In genomic region chr5:122895141-122895540, GRCh38 we compare ENCODE assay signal across 2 cellular contexts.
A peak's percentile ranks its signal among the peaks of the same experiment; 100 is the strongest.
TF ChIP-seq lines count a peak whose summit lies in the region.

No MANE protein-coding gene starts in this region.

TF ChIP-seq in HepG2, 621 proteins besides CTCF, POLR2A, EP300 and RAD21:
- TF ChIP-seq ZBTB8A (CRISPR knock-in tag; IDR thresholded peaks at IDR 0.05; ENCODE audit: borderline replicate concordance, low read depth) (no peak), IKZF4 (CRISPR knock-in tag; IDR thresholded peaks at IDR 0.05; ENCODE audit: borderline replicate concordance, low read depth, not compliant biosample characterization) (no peak), PRDM4 (CRISPR knock-in tag; IDR thresholded peaks at IDR 0.05; ENCODE audit: borderline replicate concordance) (no peak), NKX3-1 (CRISPR knock-in tag; IDR thresholded peaks at IDR 0.05) (no peak), NR2F1 (CRISPR knock-in tag; IDR thresholded peaks at IDR 0.05) (no peak), ATF7 (IDR thresholded peaks at IDR 0.05) (peak; percentile 65), ATF7 (CRISPR knock-in tag; IDR thresholded peaks at IDR 0.05) (no peak), HHEX (CRISPR knock-in tag; IDR thresholded peaks at IDR 0.05) (no peak), FOXP4 (CRISPR knock-in tag; IDR thresholded peaks at IDR 0.05) (no peak)

TF ChIP-seq in H1, 55 proteins besides CTCF, POLR2A, EP300 and RAD21:
- TF ChIP-seq SP4 (IDR thresholded peaks at IDR 0.05; ENCODE audit: low read length) (no peak), JUN (IDR thresholded peaks at IDR 0.05; ENCODE audit: low read depth, low read length) (no peak), MAFK (IDR thresholded peaks at IDR 0.05; ENCODE audit: low read depth, low read length) (no peak), GTF2F1 (IDR thresholded peaks at IDR 0.05; ENCODE audit: borderline replicate concordance, low read depth, low read length) (no peak), RFX5 (IDR thresholded peaks at IDR 0.05; ENCODE audit: borderline replicate concordance, low read depth, low read length) (no peak), SIRT6 (IDR thresholded peaks at IDR 0.05; ENCODE audit: low read length) (no peak), ATF2 (IDR thresholded peaks at IDR 0.05; ENCODE audit: low read length) (no peak), KDM4A (IDR thresholded peaks at IDR 0.05; ENCODE audit: low read depth, low read length, severe bottlenecking) (no peak), BRCA1 (IDR thresholded peaks at IDR 0.05; ENCODE audit: low read depth, low read length) (no peak), PHF8 (conservative IDR thresholded peaks at IDR 0.05; ENCODE audit: low read depth, low read length) (no peak), POLR2AphosphoS5 (IDR thresholded peaks at IDR 0.05; ENCODE audit: low read depth, low read length) (no peak), POU5F1 (IDR thresholded peaks at IDR 0.05; ENCODE audit: low read depth, low read length) (no peak), KDM1A (IDR thresholded peaks at IDR 0.05; ENCODE audit: borderline replicate concordance, low read length) (no peak), YY1 (IDR thresholded peaks at IDR 0.05; ENCODE audit: low read depth, low read length) (no peak), FOSL1 (IDR thresholded peaks at IDR 0.05; ENCODE audit: insufficient read depth, low read depth, low read length) (no peak), EZH2 (IDR thresholded peaks at IDR 0.05; ENCODE audit: low read depth, low read length, severe bottlenecking) (no peak), KDM5A (IDR thresholded peaks at IDR 0.05; ENCODE audit: low read length) (no peak), SIX5 (IDR thresholded peaks at IDR 0.05; ENCODE audit: low read depth, low read length) (no peak), TBP (IDR thresholded peaks at IDR 0.05; ENCODE audit: low read depth, low read length) (no peak)
- TF ChIP-seq, protein P1, sequence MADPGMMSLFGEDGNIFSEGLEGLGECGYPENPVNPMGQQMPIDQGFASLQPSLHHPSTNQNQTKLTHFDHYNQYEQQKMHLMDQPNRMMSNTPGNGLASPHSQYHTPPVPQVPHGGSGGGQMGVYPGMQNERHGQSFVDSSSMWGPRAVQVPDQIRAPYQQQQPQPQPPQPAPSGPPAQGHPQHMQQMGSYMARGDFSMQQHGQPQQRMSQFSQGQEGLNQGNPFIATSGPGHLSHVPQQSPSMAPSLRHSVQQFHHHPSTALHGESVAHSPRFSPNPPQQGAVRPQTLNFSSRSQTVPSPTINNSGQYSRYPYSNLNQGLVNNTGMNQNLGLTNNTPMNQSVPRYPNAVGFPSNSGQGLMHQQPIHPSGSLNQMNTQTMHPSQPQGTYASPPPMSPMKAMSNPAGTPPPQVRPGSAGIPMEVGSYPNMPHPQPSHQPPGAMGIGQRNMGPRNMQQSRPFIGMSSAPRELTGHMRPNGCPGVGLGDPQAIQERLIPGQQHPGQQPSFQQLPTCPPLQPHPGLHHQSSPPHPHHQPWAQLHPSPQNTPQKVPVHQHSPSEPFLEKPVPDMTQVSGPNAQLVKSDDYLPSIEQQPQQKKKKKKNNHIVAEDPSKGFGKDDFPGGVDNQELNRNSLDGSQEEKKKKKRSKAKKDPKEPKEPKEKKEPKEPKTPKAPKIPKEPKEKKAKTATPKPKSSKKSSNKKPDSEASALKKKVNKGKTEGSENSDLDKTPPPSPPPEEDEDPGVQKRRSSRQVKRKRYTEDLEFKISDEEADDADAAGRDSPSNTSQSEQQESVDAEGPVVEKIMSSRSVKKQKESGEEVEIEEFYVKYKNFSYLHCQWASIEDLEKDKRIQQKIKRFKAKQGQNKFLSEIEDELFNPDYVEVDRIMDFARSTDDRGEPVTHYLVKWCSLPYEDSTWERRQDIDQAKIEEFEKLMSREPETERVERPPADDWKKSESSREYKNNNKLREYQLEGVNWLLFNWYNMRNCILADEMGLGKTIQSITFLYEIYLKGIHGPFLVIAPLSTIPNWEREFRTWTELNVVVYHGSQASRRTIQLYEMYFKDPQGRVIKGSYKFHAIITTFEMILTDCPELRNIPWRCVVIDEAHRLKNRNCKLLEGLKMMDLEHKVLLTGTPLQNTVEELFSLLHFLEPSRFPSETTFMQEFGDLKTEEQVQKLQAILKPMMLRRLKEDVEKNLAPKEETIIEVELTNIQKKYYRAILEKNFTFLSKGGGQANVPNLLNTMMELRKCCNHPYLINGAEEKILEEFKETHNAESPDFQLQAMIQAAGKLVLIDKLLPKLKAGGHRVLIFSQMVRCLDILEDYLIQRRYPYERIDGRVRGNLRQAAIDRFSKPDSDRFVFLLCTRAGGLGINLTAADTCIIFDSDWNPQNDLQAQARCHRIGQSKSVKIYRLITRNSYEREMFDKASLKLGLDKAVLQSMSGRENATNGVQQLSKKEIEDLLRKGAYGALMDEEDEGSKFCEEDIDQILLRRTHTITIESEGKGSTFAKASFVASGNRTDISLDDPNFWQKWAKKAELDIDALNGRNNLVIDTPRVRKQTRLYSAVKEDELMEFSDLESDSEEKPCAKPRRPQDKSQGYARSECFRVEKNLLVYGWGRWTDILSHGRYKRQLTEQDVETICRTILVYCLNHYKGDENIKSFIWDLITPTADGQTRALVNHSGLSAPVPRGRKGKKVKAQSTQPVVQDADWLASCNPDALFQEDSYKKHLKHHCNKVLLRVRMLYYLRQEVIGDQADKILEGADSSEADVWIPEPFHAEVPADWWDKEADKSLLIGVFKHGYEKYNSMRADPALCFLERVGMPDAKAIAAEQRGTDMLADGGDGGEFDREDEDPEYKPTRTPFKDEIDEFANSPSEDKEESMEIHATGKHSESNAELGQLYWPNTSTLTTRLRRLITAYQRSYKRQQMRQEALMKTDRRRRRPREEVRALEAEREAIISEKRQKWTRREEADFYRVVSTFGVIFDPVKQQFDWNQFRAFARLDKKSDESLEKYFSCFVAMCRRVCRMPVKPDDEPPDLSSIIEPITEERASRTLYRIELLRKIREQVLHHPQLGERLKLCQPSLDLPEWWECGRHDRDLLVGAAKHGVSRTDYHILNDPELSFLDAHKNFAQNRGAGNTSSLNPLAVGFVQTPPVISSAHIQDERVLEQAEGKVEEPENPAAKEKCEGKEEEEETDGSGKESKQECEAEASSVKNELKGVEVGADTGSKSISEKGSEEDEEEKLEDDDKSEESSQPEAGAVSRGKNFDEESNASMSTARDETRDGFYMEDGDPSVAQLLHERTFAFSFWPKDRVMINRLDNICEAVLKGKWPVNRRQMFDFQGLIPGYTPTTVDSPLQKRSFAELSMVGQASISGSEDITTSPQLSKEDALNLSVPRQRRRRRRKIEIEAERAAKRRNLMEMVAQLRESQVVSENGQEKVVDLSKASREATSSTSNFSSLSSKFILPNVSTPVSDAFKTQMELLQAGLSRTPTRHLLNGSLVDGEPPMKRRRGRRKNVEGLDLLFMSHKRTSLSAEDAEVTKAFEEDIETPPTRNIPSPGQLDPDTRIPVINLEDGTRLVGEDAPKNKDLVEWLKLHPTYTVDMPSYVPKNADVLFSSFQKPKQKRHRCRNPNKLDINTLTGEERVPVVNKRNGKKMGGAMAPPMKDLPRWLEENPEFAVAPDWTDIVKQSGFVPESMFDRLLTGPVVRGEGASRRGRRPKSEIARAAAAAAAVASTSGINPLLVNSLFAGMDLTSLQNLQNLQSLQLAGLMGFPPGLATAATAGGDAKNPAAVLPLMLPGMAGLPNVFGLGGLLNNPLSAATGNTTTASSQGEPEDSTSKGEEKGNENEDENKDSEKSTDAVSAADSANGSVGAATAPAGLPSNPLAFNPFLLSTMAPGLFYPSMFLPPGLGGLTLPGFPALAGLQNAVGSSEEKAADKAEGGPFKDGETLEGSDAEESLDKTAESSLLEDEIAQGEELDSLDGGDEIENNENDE (IDR thresholded peaks at IDR 0.05; ENCODE audit: insufficient replicate concordance, low read length) = no peak
